15 cellular contexts compared by ENCODE assay signal in the genomic region with DNA sequence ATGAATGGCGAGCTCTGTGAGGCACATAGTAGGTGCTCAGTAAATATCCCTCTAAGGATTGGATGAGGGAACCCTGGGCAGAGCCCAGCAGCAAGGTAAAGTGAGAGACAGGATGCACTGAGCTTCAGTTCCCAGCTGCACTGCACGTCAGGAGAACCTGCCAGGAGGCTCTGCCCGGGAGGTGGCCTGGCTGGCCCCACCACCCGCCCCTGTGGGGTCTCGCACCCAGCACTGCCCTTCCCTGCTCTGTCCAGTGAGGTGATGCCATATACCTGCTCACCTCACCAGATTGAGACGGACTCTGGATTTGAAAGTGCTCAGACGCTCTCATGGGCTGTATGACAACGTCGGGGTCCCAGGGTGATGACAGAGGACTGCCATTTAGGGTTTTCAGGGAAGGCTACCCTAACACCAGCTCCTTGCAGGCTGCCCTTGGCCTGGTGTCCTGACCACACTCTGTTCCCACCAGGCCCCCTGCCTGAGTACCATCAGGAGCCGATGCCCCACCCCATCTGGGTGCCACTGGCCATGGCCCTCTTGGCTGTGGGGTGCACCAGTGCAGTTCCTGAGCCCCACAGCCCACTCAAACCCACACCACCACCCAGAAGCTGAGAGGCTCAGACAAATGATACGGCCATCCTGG.
"Had no signal": no experiment of that assay in that cellular context is flagged by ENCODE, and none has a peak within 500 bp of the region (broad histone marks: within the 10 kb centered on the region; RNA-seq: fewer than 3 reads in every experiment).

No MANE protein-coding gene starts in this region.

- H3K27ac ChIP-seq: gastroesophageal sphincter, prostate gland, thyroid gland had no signal

- H3K27me3 ChIP-seq: thyroid gland had no signal

- H3K4me3 ChIP-seq: gastroesophageal sphincter, prostate gland, thyroid gland had no signal

- H3K9me3 ChIP-seq: gastroesophageal sphincter, prostate gland, thyroid gland had no signal

- DNase-seq: activated CD4-positive, alpha-beta T cell treated with anti-CD3 and anti-CD28 coated beads, Interleukin-2, amount 10 ng/mL, durations not matched to agents 24 days and 14 days; activated CD8-positive, alpha-beta T cell treated with anti-CD3 and anti-CD28 coated beads, Interleukin-2, amount 10 ng/mL, durations not matched to agents 7 days and 5 days; activated naive CD4-positive, alpha-beta T cell treated with Interleukin-2 at 50 U/mL for 16 hours; erythroblast; occipital lobe; stimulated activated CD4-positive, alpha-beta T cell treated with anti-CD3 and anti-CD28 coated beads, Interleukin-12 subunit alpha, Interleukin-12 subunit beta, amount 100 ng/mL, for 4 hours; stimulated activated CD4-positive, alpha-beta T cell treated with anti-CD3 and anti-CD28 coated beads, Interleukin-2, amount 100 ng/mL, for 24 hours; T-helper 17 cell; thyroid gland had no signal

- ATAC-seq: activated CD8-positive, alpha-beta T cell treated with anti-CD3 and anti-CD28 coated beads, Interleukin-2, amount 10 ng/mL, durations not matched to agents 7 days and 5 days; gastroesophageal sphincter; stimulated activated effector memory CD8-positive, alpha-beta T cell treated with anti-CD3 and anti-CD28 coated beads, Interleukin-12 subunit alpha, Interleukin-12 subunit beta, amount 100 ng/mL, for 72 hours; T-helper 17 cell had no signal

- H3K4me1 ChIP-seq: gastroesophageal sphincter, prostate gland, thyroid gland had no signal

- FAIRE-seq: astrocyte, bronchial epithelial cell, urothelium cell line had no signal

- H3K36me3 ChIP-seq: gastroesophageal sphincter, prostate gland, thyroid gland had no signal
